In the genomic region with DNA sequence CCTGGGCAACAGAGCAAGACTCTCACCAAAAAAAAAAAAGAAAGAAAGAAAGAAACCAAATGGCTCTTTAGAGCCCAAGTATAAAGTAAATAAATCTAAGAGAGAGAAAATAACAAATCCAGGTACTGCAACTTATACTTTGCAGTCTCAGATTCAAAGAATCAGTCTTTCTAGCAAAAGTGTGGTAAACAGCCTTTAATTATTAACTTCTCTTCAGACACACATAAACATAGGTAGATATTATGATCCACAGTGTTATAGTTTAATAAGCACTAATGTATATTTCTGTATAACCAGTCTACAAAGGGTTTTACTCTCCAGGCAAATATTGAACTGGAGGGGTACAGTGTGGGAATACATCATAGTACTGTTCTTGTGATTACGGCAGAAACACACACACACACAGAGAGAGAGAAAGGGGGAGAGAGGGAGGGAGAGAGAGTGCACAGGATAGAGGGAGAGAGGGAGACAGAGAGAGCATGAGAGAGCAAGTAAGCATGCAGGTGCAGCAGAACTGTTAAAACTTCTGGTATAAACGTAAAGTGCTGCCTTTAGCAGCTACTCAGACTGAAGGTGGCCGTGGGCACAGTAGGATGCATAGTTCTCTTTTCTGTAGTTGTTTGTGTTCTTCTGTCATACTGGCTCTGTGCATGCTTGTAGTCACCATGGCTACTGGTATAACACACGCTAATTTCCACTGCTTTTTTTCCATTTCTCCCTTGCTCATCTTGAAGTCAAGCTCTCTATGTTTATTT, we compare ENCODE assay signal across 12 cellular contexts. TPM values are rescaled to one million over a fixed set of nuclear protein-coding genes. Genes with fewer than 3 reads are reported as not detected.
A peak's percentile ranks its signal among the peaks of the same experiment; 100 is the strongest.
DNase-seq lines count a peak whose midpoint lies in the region; ATAC-seq and TF ChIP-seq lines count a peak whose summit lies in the region.
"Had no signal": no experiment of that assay in that cellular context is flagged by ENCODE, and none has a peak within 500 bp of the region (broad histone marks: within the 10 kb centered on the region; RNA-seq: fewer than 3 reads in every experiment).

No MANE protein-coding gene starts in this region.

- H3K27me3 ChIP-seq in OCI-LY1 (ENCODE audit: insufficient read depth, low read length) = no peaks in the 10 kb centered on the region
- no peaks in the 10 kb centered on the region for H3K27me3 ChIP-seq in mesenchymal stem cell (ENCODE audit: control insufficient read depth in 1 of 2, insufficient read depth in 1 of 2, low read length in 2 of 2)
- H3K27me3 ChIP-seq: gastrocnemius medialis, uterus had no signal

- no peaks in the 10 kb centered on the region for H3K9me2 ChIP-seq in OCI-LY1 (ENCODE audit: low read depth, low read length)

- H3F3A ChIP-seq in OCI-LY1 (ENCODE audit: insufficient read depth, low read length) = no peaks in the 10 kb centered on the region

- 76% methylated on average over 3 of the region's 4 CpGs for WGBS in mesenchymal stem cell

- H3K79me1 ChIP-seq in mesenchymal stem cell (replicated peaks; ENCODE audit: low read length, poor library complexity, severe bottlenecking) = peaks cover 16% of the 10 kb centered on the region

- no peak overlapping the region for H2AFZ ChIP-seq in OCI-LY1 (ENCODE audit: low read length)
- no peak overlapping the region for H2AFZ ChIP-seq in mesenchymal stem cell (ENCODE audit: low read depth, low read length)

- DNase-seq in mesenchymal stem cell = peak; percentile 82
- DNase-seq in globus pallidus (ENCODE audit: low spot score) = no peak
- DNase-seq in NCI-H2171 (lab: John Stamatoyannopoulos, UW) = no peak
- no peak for DNase-seq in NCI-H2107 (lab: John Stamatoyannopoulos, UW)
- DNase-seq: gastrocnemius medialis; natural killer cell; stimulated activated CD4-positive, alpha-beta T cell treated with anti-CD3 and anti-CD28 coated beads, Interleukin-4, amount 100 ng/mL, for 1 hour; uterus had no signal

- H3K4me1 ChIP-seq in OCI-LY1 (ENCODE audit: insufficient read depth, low read length, severe bottlenecking) = peaks cover 9% of the 10 kb centered on the region
- H3K4me1 ChIP-seq in mesenchymal stem cell (ENCODE audit: control insufficient read depth, insufficient read depth, low read depth, low read length) = peaks cover 4% of the 10 kb centered on the region

- H2AK5ac ChIP-seq in mesenchymal stem cell (ENCODE audit: low read length, severe bottlenecking) = no peak overlapping the region

- H3K4me3 ChIP-seq in OCI-LY1 (ENCODE audit: low read depth, low read length, poor library complexity, severe bottlenecking) (no peak overlapping the region), mesenchymal stem cell (ENCODE audit: insufficient read depth in 1 of 2, low read depth in 1 of 2, low read length in 2 of 2) (no peak overlapping the region)
- H3K4me3 ChIP-seq: gastrocnemius medialis, uterus had no signal

- H4K8ac ChIP-seq in mesenchymal stem cell (ENCODE audit: low read length) = no peak overlapping the region

- no peak overlapping the region for H3K4ac ChIP-seq in mesenchymal stem cell (ENCODE audit: low read depth in 1 of 2, low read length in 2 of 2)

- H3K9ac ChIP-seq in OCI-LY1 (ENCODE audit: low read length) (no peak overlapping the region), mesenchymal stem cell (ENCODE audit: low read length) (no peak overlapping the region)

- H4K20me1 ChIP-seq in OCI-LY1 (ENCODE audit: insufficient read depth, low read length) = no peaks in the 10 kb centered on the region

- peak overlapping the region in 1 of 2 experiments; percentile 77 for H3K14ac ChIP-seq in mesenchymal stem cell (ENCODE audit: low read length in 2 of 2)

- H3K36me3 ChIP-seq in OCI-LY1 (ENCODE audit: insufficient read depth, low read length) (no peaks in the 10 kb centered on the region), mesenchymal stem cell (ENCODE audit: control insufficient read depth in 1 of 2, insufficient read depth in 2 of 2, low read depth in 1 of 2, low read length in 2 of 2) (peaks cover 0 to 15% of the 10 kb centered on the region in 2 experiments)
- H3K36me3 ChIP-seq: uterus had no signal

- H2BK120ac ChIP-seq in mesenchymal stem cell (ENCODE audit: low read depth, low read length) = no peak overlapping the region

- H4K91ac ChIP-seq in mesenchymal stem cell (ENCODE audit: low read length) = no peak overlapping the region

- H3K23ac ChIP-seq in mesenchymal stem cell (ENCODE audit: low read length in 2 of 2) = no peak overlapping the region

- no peak for TF ChIP-seq CTCF in OCI-LY1 (IDR thresholded peaks at IDR 0.05; ENCODE audit: low read length)

- H3K18ac ChIP-seq in mesenchymal stem cell (ENCODE audit: low read depth in 1 of 2, low read length in 2 of 2) = peak overlapping the region in 1 of 2 experiments; percentile 11

- ATAC-seq in GM18907 (IDR thresholded peaks at IDR 0.05; ENCODE audit: unreplicated experiment) = peak; percentile 79
- peak; percentile 57 for ATAC-seq in HG02678 (IDR thresholded peaks at IDR 0.05; ENCODE audit: unreplicated experiment)
- ATAC-seq in HG03045 (IDR thresholded peaks at IDR 0.05; ENCODE audit: unreplicated experiment) = no peak
- ATAC-seq: gastrocnemius medialis, natural killer cell had no signal

- no peak overlapping the region for H3K4me2 ChIP-seq in OCI-LY1 (ENCODE audit: low read length)
- H3K4me2 ChIP-seq in mesenchymal stem cell (ENCODE audit: low read length, poor library complexity, severe bottlenecking) = no peak overlapping the region

- no peak overlapping the region for H2BK5ac ChIP-seq in mesenchymal stem cell (ENCODE audit: low read depth, low read length, poor library complexity, severe bottlenecking)

- H2BK12ac ChIP-seq in mesenchymal stem cell (ENCODE audit: low read length in 2 of 2) = no peak overlapping the region

- H2BK15ac ChIP-seq in mesenchymal stem cell (ENCODE audit: low read depth, poor library complexity, severe bottlenecking) = no peak overlapping the region

- H3K27ac ChIP-seq in OCI-LY1 (ENCODE audit: low read depth, low read length, poor library complexity, severe bottlenecking) (peak overlapping the region; percentile 29), mesenchymal stem cell (ENCODE audit: low read length, poor library complexity, severe bottlenecking) (peak overlapping the region; percentile 25)
- H3K27ac ChIP-seq: gastrocnemius medialis, uterus had no signal

- no peaks in the 10 kb centered on the region for H3K9me3 ChIP-seq in OCI-LY1 (ENCODE audit: low read length)
- no peaks in the 10 kb centered on the region for H3K9me3 ChIP-seq in mesenchymal stem cell (ENCODE audit: control insufficient read depth, low read length)
- H3K9me3 ChIP-seq: gastrocnemius medialis, uterus had no signal

- H3K79me2 ChIP-seq in OCI-LY1 (ENCODE audit: insufficient read depth, low read length) = no peaks in the 10 kb centered on the region

RNA-seq across cellular contexts. Expression of a gene that starts 32.3 kb away (rescaled TPM):
- 28.6 TPM for polyA plus RNA-seq in mesenchymal stem cell (2013, experiment 1 of 2)
- 29.2 TPM for polyA plus RNA-seq in mesenchymal stem cell (2013, experiment 2 of 2)
